Comparison of ENCODE assay signal across 16 cellular contexts in genomic region chr7:80478683-80479082, GRCh38. TPM values are rescaled to one million over a fixed set of nuclear protein-coding genes. Genes with fewer than 3 reads are reported as not detected.
DNase-seq lines count a peak whose midpoint lies in the region; ATAC-seq, FAIRE-seq and TF ChIP-seq lines count a peak whose summit lies in the region.
"Had no signal": no experiment of that assay in that cellular context is flagged by ENCODE, and none has a peak within 500 bp of the region (broad histone marks: within the 10 kb centered on the region; RNA-seq: fewer than 3 reads in every experiment).

No MANE protein-coding gene starts in this region.

- H2AK5ac ChIP-seq in neuronal stem cell (ENCODE audit: low read depth, low read length), result no peak overlapping the region

- no peak overlapping the region for H2BK120ac ChIP-seq in neuronal stem cell (ENCODE audit: low read depth, low read length)

- TF ChIP-seq POLR2A in erythroblast (IDR thresholded peaks at IDR 0.05; ENCODE audit: low read length), result no peak

- H2BK15ac ChIP-seq in neuronal stem cell (ENCODE audit: low read length), result no peak overlapping the region

- H3K27me3 ChIP-seq in neuronal stem cell (ENCODE audit: control insufficient read depth in 3 of 3, insufficient read depth in 3 of 3, low read depth in 1 of 3, low read length in 3 of 3), result peaks cover 0 to 3% (median 0%) of the 10 kb centered on the region in 3 experiments
- H3K27me3 ChIP-seq: suprapubic skin had no signal

- H3K9ac ChIP-seq in neuronal stem cell (ENCODE audit: low read depth, low read length, poor library complexity), result no peak overlapping the region

- no peak overlapping the region for H4K8ac ChIP-seq in neuronal stem cell (ENCODE audit: low read depth, low read length)

- no peak overlapping the region for H2BK5ac ChIP-seq in neuronal stem cell (ENCODE audit: low read length)

- no peak overlapping the region for H4K91ac ChIP-seq in neuronal stem cell (ENCODE audit: low read depth, low read length, poor library complexity)

- no peak overlapping the region for H2BK12ac ChIP-seq in neuronal stem cell (ENCODE audit: low read length)

- H3K27ac ChIP-seq in neuronal stem cell (replicated peaks; ENCODE audit: low read length), result no peak overlapping the region
- H3K27ac ChIP-seq: suprapubic skin had no signal

- no peaks in the 10 kb centered on the region for H3K79me1 ChIP-seq in neuronal stem cell (ENCODE audit: low read depth, low read length)

- H3K23ac ChIP-seq in neuronal stem cell (ENCODE audit: low read depth, low read length, poor library complexity), result no peak overlapping the region

- no peak overlapping the region for H3K4me3 ChIP-seq in neuronal stem cell (ENCODE audit: low read length in 2 of 2)
- H3K4me3 ChIP-seq: suprapubic skin had no signal

- H3K4me1 ChIP-seq in neuronal stem cell (ENCODE audit: control insufficient read depth in 2 of 2, insufficient read depth in 1 of 2, low read depth in 1 of 2, low read length in 2 of 2), result no peaks in the 10 kb centered on the region

- H3K4me2 ChIP-seq in neuronal stem cell (ENCODE audit: insufficient read depth, low read length, poor library complexity, severe bottlenecking), result no peak overlapping the region

- peak; percentile 23 for FAIRE-seq in G401.6 (lab: Jason Lieb, UNC)
- FAIRE-seq: frontal cortex had no signal

- H2AFZ ChIP-seq in neuronal stem cell (ENCODE audit: low read length), result no peak overlapping the region

- H3K14ac ChIP-seq in neuronal stem cell (ENCODE audit: low read length), result no peak overlapping the region

- WGBS in neuronal stem cell (ENCODE audit: extremely low coverage in 2 of 2, insufficient read length in 2 of 2, insufficient replicate concordance in 1 of 2), 2 donors, result no CpG with 5 or more reads among the region's 2 CpGs

- no peak overlapping the region for H3K4ac ChIP-seq in neuronal stem cell (ENCODE audit: low read length)

- H3K9me3 ChIP-seq in neuronal stem cell (replicated peaks in 1 of 2; ENCODE audit: control insufficient read depth in 2 of 2, insufficient read depth in 1 of 2, low read depth in 1 of 2, low read length in 2 of 2), result no peaks in the 10 kb centered on the region
- H3K9me3 ChIP-seq: suprapubic skin had no signal

- DNase-seq in NCI-H69 (lab: John Stamatoyannopoulos, UW) (peak; percentile 21), erythroblast (lab: John Stamatoyannopoulos, UW) (peak; percentile 48 to 50), renal cortical epithelial cell (ENCODE audit: low read depth) (peak; percentile 85), neuronal stem cell (ENCODE audit: low spot score) (no peak), NCI-H1092 (lab: John Stamatoyannopoulos, UW) (no peak)
- DNase-seq: activated CD4-positive, alpha-beta T cell treated with anti-CD3 and anti-CD28 coated beads, Interleukin-2, amount 50 U/mL, for 4 hours; activated effector memory CD4-positive, alpha-beta T cell treated with anti-CD3 and anti-CD28 coated beads, Interleukin-2, amount 50 U/mL, for 16 hours; DMS79 treated with DMSO at 0.1 percent for 48 hours; Kasumi-1; NCI-H2107; T-helper 17 cell had no signal

- no peak overlapping the region for H3K18ac ChIP-seq in neuronal stem cell (ENCODE audit: low read length)

- H3K36me3 ChIP-seq in neuronal stem cell (replicated peaks in 1 of 2; ENCODE audit: control insufficient read depth in 2 of 2, insufficient read depth in 2 of 2, low read length in 2 of 2), result no peaks in the 10 kb centered on the region
- H3K36me3 ChIP-seq: suprapubic skin had no signal

- no peak for ATAC-seq in GM21825 (IDR thresholded peaks at IDR 0.05; ENCODE audit: unreplicated experiment)
- ATAC-seq: T-helper 17 cell had no signal

RNA-seq across cellular contexts. Expression of gene GNAT3, which starts 33.2 kb away (rescaled TPM):
- not detected in 2 replicates for total RNA-seq in renal cortical epithelial cell
- not detected for polyA plus RNA-seq in neuronal stem cell (2013, experiment 1 of 2)
- polyA plus RNA-seq in neuronal stem cell (2013, experiment 2 of 2), result not detected
- total RNA-seq: chondrocyte, frontal cortex, suprapubic skin, T-helper 17 cell had no signal

Comparison
In these comparisons a context has a peak if more than half of its experiments do, and no peak if none do; other contexts are left out.
1. DNase-seq: peak in NCI-H69 (single experiment), erythroblast (2 of 2) and renal cortical epithelial cell (single experiment); none in neuronal stem cell (single experiment) and NCI-H1092 (single experiment).